ENCODE assay signal across 20 cellular contexts in genomic region chr20:37378420-37378784, GRCh38. TPM values are rescaled to one million over a fixed set of nuclear protein-coding genes. Genes with fewer than 3 reads are reported as not detected.
DNase-seq lines count a peak whose midpoint lies in the region; ATAC-seq and TF ChIP-seq lines count a peak whose summit lies in the region.
"Had no signal": no experiment of that assay in that cellular context is flagged by ENCODE, and none has a peak within 500 bp of the region (broad histone marks: within the 10 kb centered on the region; RNA-seq: fewer than 3 reads in every experiment).

No MANE protein-coding gene starts in this region.

- 82 to 88% (median 86%) methylated on average over 5 to 6 of the region's 6 CpGs for WGBS in adrenal gland, 4 donors
- WGBS in lower leg skin, 2 donors: 93 to 96% methylated on average over 6 of the region's 6 CpGs

- H3K36me3 Mint-ChIP-seq in naive B cell: no peaks in the 10 kb centered on the region
- H3K36me3 Mint-ChIP-seq: CD4-positive, alpha-beta memory T cell; immature natural killer cell had no signal

- CTCF ChIA-PET in A673 (lab: Charles Lee) (no interaction called here), HCT116 (lab: Charles Lee) (no interaction called here)

- intact Hi-C loops in A673 (cut with micrococcal nuclease; ENCODE audit: unreplicated experiment): no loop called here
- intact Hi-C loops in HCT116 (cut with micrococcal nuclease): no loop called here
- intact Hi-C loops in adrenal gland (cut with DNase I): no loop called here
- intact Hi-C loops in lower leg skin (cut with DNase I; ENCODE audit: low total_unique reads): no loop called here

- H3K4me3 Mint-ChIP-seq in naive B cell: no peak overlapping the region
- H3K4me3 Mint-ChIP-seq: activated naive CD8-positive, alpha-beta T cell treated with anti-CD3 and anti-CD28 coated beads, Interleukin-2, amount 50 U/mL, for 24 hours; CD4-positive, alpha-beta memory T cell; immature natural killer cell had no signal

- BruUV-seq in A673 (replicated peaks; lab: Mats Ljungman, UMichigan) (no TSS peak), HCT116 (replicated peaks; lab: Mats Ljungman, UMichigan) (no TSS peak)

- H3K4me1 ChIP-seq in A673 (ENCODE audit: insufficient read depth, low read length, poor library complexity, severe bottlenecking) (no peaks in the 10 kb centered on the region), HCT116 (ENCODE audit: control insufficient read depth in 1 of 2, insufficient read depth in 2 of 2, low read length in 2 of 2) (peaks cover 19 to 57% of the 10 kb centered on the region in 2 experiments), adrenal gland (replicated peaks in 1 of 2) (peaks cover 11 to 43% of the 10 kb centered on the region in 2 donors)

- H3K4me1 Mint-ChIP-seq in naive B cell: peaks cover 7 to 46% (median 34%) of the 10 kb centered on the region in 3 donors

- no peak for ATAC-seq in HCT116
- ATAC-seq in naive B cell (ENCODE audit: low read depth in 2 of 2): no peak
- ATAC-seq: activated naive CD8-positive, alpha-beta T cell treated with anti-CD3 and anti-CD28 coated beads, Interleukin-2, amount 50 U/mL, for 24 hours had no signal

- H3K9me2 ChIP-seq in HCT116 (ENCODE audit: insufficient read depth): no peaks in the 10 kb centered on the region

- H3K4me3 ChIP-seq in A673 (ENCODE audit: low read depth, low read length, poor library complexity, severe bottlenecking) (no peak overlapping the region), HCT116 (replicated peaks in 1 of 2; ENCODE audit: low read depth in 1 of 2, low read length in 2 of 2) (peak overlapping the region in 1 of 2 experiments; percentile 34; a peak in 1 of 4 replicates), adrenal gland (no peak overlapping the region), lower leg skin (ENCODE audit: low read depth, poor library complexity, severe bottlenecking) (no peak overlapping the region)
- H3K4me3 ChIP-seq: GM23248, testis had no signal

- TF ChIP-seq POLR2A in HCT116 (IDR thresholded peaks at IDR 0.05; ENCODE audit: borderline replicate concordance, extremely low read depth, insufficient read depth, insufficient read length) (no peak), adrenal gland (IDR thresholded peaks at IDR 0.05) (no peak), lower leg skin (IDR thresholded peaks at IDR 0.05) (no peak)

- H3K9me3 Mint-ChIP-seq in naive B cell: no peaks in the 10 kb centered on the region
- H3K9me3 Mint-ChIP-seq: activated naive CD8-positive, alpha-beta T cell treated with anti-CD3 and anti-CD28 coated beads, Interleukin-2, amount 50 U/mL, for 24 hours; activated T-helper 2 cell treated with anti-CD3 and anti-CD28 coated beads, Interferon-gamma antibody, Interleukin-2, Interleukin-4, amounts not matched to agents 10 μg/mL and 5 μg/mL and 100 μg/mL, durations not matched to agents 14 hours and 24 hours and 36 hours; CD4-positive, alpha-beta memory T cell; immature natural killer cell had no signal

- RAD21 ChIA-PET in HCT116 (lab: Charles Lee; ENCODE audit: low non-redundant PET in 1 of 2, low total read pairs in 2 of 2, uncharacterized antibody in 2 of 2, unreplicated experiment in 2 of 2): no interaction called here

- H4K20me1 ChIP-seq in HCT116 (ENCODE audit: insufficient read depth): no peaks in the 10 kb centered on the region

- H3K9ac ChIP-seq in HCT116 (ENCODE audit: low read length): peak overlapping the region; percentile 65

- H3K27ac Mint-ChIP-seq in naive B cell: peak overlapping the region in 4 of 6 donors; percentile 24 to 87 (median 56)
- H3K27ac Mint-ChIP-seq: activated naive CD8-positive, alpha-beta T cell treated with anti-CD3 and anti-CD28 coated beads, Interleukin-2, amount 50 U/mL, for 24 hours; activated T-helper 2 cell treated with anti-CD3 and anti-CD28 coated beads, Interferon-gamma antibody, Interleukin-2, Interleukin-4, amounts not matched to agents 10 μg/mL and 5 μg/mL and 100 μg/mL, durations not matched to agents 14 hours and 24 hours and 36 hours; CD4-positive, alpha-beta memory T cell had no signal

- no peak overlapping the region for H2AFZ ChIP-seq in HCT116 (ENCODE audit: low read depth, low read length, poor library complexity, severe bottlenecking)
- H2AFZ ChIP-seq: GM23248 had no signal

- peaks cover 66% of the 10 kb centered on the region for H3K79me2 ChIP-seq in HCT116 (ENCODE audit: insufficient read depth, low read length)

- peak overlapping the region; percentile 70 for H3K4me2 ChIP-seq in HCT116 (ENCODE audit: low read length)

- H3K36me3 ChIP-seq in A673 (ENCODE audit: insufficient read depth, low read length, poor library complexity, severe bottlenecking) (no peaks in the 10 kb centered on the region), HCT116 (ENCODE audit: control insufficient read depth in 1 of 2, insufficient read depth in 2 of 2, low read length in 2 of 2) (no peaks in the 10 kb centered on the region; a peak in 1 of 4 replicates), adrenal gland (replicated peaks in 1 of 2) (no peaks in the 10 kb centered on the region)

- H3K9me3 ChIP-seq in A673 (ENCODE audit: low read depth, low read length, poor library complexity, severe bottlenecking): no peaks in the 10 kb centered on the region
- no peaks in the 10 kb centered on the region for H3K9me3 ChIP-seq in HCT116 (ENCODE audit: control insufficient read depth in 1 of 2, insufficient read depth in 1 of 2, low read depth in 1 of 2, low read length in 2 of 2)
- no peaks in the 10 kb centered on the region for H3K9me3 ChIP-seq in adrenal gland (replicated peaks in 1 of 3)
- H3K9me3 ChIP-seq: testis had no signal

- no peak for DNase-seq in A673 (ENCODE audit: low spot score)
- no peak for DNase-seq in HCT116 (ENCODE audit: low read depth, low spot score)
- DNase-seq in adrenal gland: peak in 1 of 7 donors; percentile 5
- no peak for DNase-seq in naive B cell
- no peak for DNase-seq in COR-L47 (lab: John Stamatoyannopoulos, UW)
- DNase-seq in lower leg skin (ENCODE audit: low spot score in 2 of 2): no peak
- no peak for DNase-seq in NCI-H2227 (lab: John Stamatoyannopoulos, UW; ENCODE audit: unreplicated experiment)
- no peak for DNase-seq in stimulated activated CD8-positive, alpha-beta memory T cell treated with anti-CD3 and anti-CD28 coated beads, Interleukin-4, amount 100 ng/mL, for 48 hours
- DNase-seq: activated CD4-positive, alpha-beta T cell treated with anti-CD3 and anti-CD28 coated beads for 4 hours; activated naive CD8-positive, alpha-beta T cell treated with anti-CD3 and anti-CD28 coated beads, Interleukin-2, amount 50 U/mL, for 24 hours; CD4-positive, alpha-beta memory T cell; DMS79 treated with DMSO at 0.1 percent for 48 hours; immature natural killer cell; NCI-H1417 treated with DMSO at 0.1 percent for 48 hours; NCI-H526; retina; SW 1271; testis had no signal

- H3K27me3 Mint-ChIP-seq in naive B cell: no peaks in the 10 kb centered on the region
- H3K27me3 Mint-ChIP-seq: activated naive CD8-positive, alpha-beta T cell treated with anti-CD3 and anti-CD28 coated beads, Interleukin-2, amount 50 U/mL, for 24 hours; CD4-positive, alpha-beta memory T cell had no signal

- POLR2A ChIA-PET in A673 (lab: Charles Lee; ENCODE audit: low non-redundant PET) (no interaction called here), HCT116 (lab: Charles Lee) (interaction anchor here (1.0 to 2.1 kb wide), 4 partner anchors 33 to 93 kb away, joined by 3 to 10 read pairs (median 5); partner anchors contain the start of genes MANBAL and SRC)

- TF ChIP-seq RAD21 in HCT116 (IDR thresholded peaks at IDR 0.05; ENCODE audit: low read depth): no peak

- TF ChIP-seq CTCF in A673 (conservative IDR thresholded peaks at IDR 0.05; ENCODE audit: low read depth, low read length): no peak
- no peak for TF ChIP-seq CTCF in HCT116 (IDR thresholded peaks at IDR 0.05 in 2 of 3, conservative IDR thresholded peaks at IDR 0.05 in 1 of 3; ENCODE audit: borderline replicate concordance in 1 of 3, insufficient read depth in 1 of 3, low read depth in 2 of 3, low read length in 2 of 3)
- no peak for TF ChIP-seq CTCF in adrenal gland (IDR thresholded peaks at IDR 0.05)
- no peak for TF ChIP-seq CTCF in lower leg skin (IDR thresholded peaks at IDR 0.05)

- H3K27ac ChIP-seq in A673 (ENCODE audit: low read depth, low read length, poor library complexity, severe bottlenecking) (peak overlapping the region; percentile 30), HCT116 (ENCODE audit: low read depth, low read length) (peak overlapping the region; percentile 60), adrenal gland (peak overlapping the region in 3 of 5 donors; percentile 67 to 90 (median 87))
- H3K27ac ChIP-seq: testis had no signal

- no peaks in the 10 kb centered on the region for H3K27me3 ChIP-seq in A673 (replicated peaks; ENCODE audit: insufficient read depth, low read depth, low read length, poor library complexity)
- H3K27me3 ChIP-seq in HCT116 (ENCODE audit: insufficient read depth, low read length): no peaks in the 10 kb centered on the region
- H3K27me3 ChIP-seq in adrenal gland: no peaks in the 10 kb centered on the region
- H3K27me3 ChIP-seq: testis had no signal

TF ChIP-seq in HCT116, 20 proteins besides CTCF, POLR2A, EP300 and RAD21 (continues in another document):
- no peak; the same call in 1 of the 2 replicates for TF ChIP-seq MAX (IDR thresholded peaks at IDR 0.05)
- TF ChIP-seq EZH2 (IDR thresholded peaks at IDR 0.05): no peak
- no peak for TF ChIP-seq EGR1 (IDR thresholded peaks at IDR 0.05; ENCODE audit: low read depth)
- no peak for TF ChIP-seq SP1 (IDR thresholded peaks at IDR 0.05; ENCODE audit: low read depth)
- TF ChIP-seq CBX3 (IDR thresholded peaks at IDR 0.05; ENCODE audit: low read depth): no peak
- no peak for TF ChIP-seq ELF1 (IDR thresholded peaks at IDR 0.05; ENCODE audit: borderline replicate concordance, low read depth)
- TF ChIP-seq JUND (IDR thresholded peaks at IDR 0.05): no peak

RNA-seq across cellular contexts. Expression of gene SRC, which starts 32.5 kb away (rescaled TPM):
- total RNA-seq in A673 (2021) (23.3 and 29.6 TPM in 2 replicates), HCT116 (2021; ENCODE audit: unreplicated experiment) (42.3 TPM), adrenal gland (10 to 100 TPM; 40.1 to 83.0 (median 58.5) TPM), lower leg skin (10 to 100 TPM; 21.8 to 30.9 (median 25.1) TPM)
- 35.9 and 36.5 TPM in 2 replicates for polyA plus RNA-seq in HCT116 (2012)
- polyA plus RNA-seq in adrenal gland (10 to 100 TPM; 45.6 to 68.6 (median 49.0) TPM), naive B cell (ENCODE audit: low read depth in 6 of 6) (1 to 10 TPM in 5 of 6 donors, not detected in 1; 1.2 to 2.3 (median 1.7) TPM)

Comparison
In these comparisons a context has a peak if more than half of its experiments do, and no peak if none do; other contexts are left out.
1. H3K27ac ChIP-seq: peak in every context shown above with its lines; median percentile 87 in adrenal gland; 60 in HCT116; 30 in A673.